9 cellular contexts compared by ENCODE assay signal in the genomic region with DNA sequence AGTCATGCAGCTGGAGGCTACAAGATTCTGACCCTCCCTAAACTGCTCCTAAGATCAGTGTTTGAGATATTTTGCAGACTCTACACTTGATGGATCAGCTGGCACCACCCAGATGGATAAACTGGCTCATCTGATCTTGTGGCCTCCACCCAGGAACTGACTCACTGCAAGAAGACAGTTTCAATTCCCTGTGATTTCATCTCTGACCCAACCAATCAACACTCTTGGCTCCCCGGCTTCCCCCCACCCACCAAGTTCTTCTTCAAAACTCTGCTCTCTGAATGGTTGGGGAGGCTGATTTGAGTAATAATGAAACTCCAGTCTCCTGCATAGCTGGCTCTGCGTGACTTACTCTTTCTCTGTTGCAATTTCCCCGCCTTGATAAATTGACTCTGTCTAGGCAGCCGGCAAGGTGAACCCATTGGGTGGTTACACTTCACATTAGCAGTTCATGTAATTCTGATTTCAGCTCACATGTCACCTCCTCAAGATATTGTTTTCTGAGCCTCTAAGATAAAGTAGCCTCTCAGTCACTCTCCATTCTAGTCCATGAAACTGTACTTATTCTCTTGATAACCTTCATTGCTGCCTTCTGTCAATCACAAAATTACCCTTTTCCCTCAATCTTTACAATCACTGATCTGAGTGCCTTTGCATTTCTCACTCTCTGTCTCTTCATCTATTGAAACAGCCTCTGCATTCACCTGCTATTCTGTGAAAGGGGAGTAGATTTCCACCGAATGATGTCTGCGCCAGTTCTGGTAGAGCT. TPM values are rescaled to one million over a fixed set of nuclear protein-coding genes. Genes with fewer than 3 reads are reported as not detected.
DNase-seq lines count a peak whose midpoint lies in the region; ATAC-seq and TF ChIP-seq lines count a peak whose summit lies in the region.
"Had no signal": no experiment of that assay in that cellular context is flagged by ENCODE, and none has a peak within 500 bp of the region (broad histone marks: within the 10 kb centered on the region; RNA-seq: fewer than 3 reads in every experiment).

No MANE protein-coding gene starts in this region.

- no peaks in the 10 kb centered on the region for H3K36me3 Mint-ChIP-seq in MCF 10A (ENCODE audit: insufficient read depth, unreplicated experiment)

- peak overlapping the region; percentile 55; the same call in 1 of the 2 replicates for H3K9ac ChIP-seq in OCI-LY3 (ENCODE audit: low read length)
- no peak overlapping the region for H3K9ac ChIP-seq in parathyroid adenoma

- no peaks in the 10 kb centered on the region for H3K27me3 Mint-ChIP-seq in MCF 10A (ENCODE audit: insufficient read depth, unreplicated experiment)

- H3K4me1 ChIP-seq in OCI-LY3 (ENCODE audit: low read length): peaks cover 53% of the 10 kb centered on the region
- peaks cover 7% of the 10 kb centered on the region for H3K4me1 ChIP-seq in parathyroid adenoma

- H3K27ac Mint-ChIP-seq in MCF 10A (ENCODE audit: low read depth, unreplicated experiment): no peak overlapping the region

- peak overlapping the region; percentile 37; the same call in 1 of the 2 replicates for H2AFZ ChIP-seq in OCI-LY3 (ENCODE audit: low read depth, low read length)
- peak overlapping the region; percentile 50 for H2AFZ ChIP-seq in parathyroid adenoma

- POLR2A ChIA-PET in MCF 10A (lab: Yijun Ruan, JAX): interaction anchor here (0.7 to 1.9 kb wide), 7 partner anchors 14 to 421 kb away, joined by 3 to 12 read pairs (median 4); partner anchors contain the start of gene ZNF432

- TF ChIP-seq CTCF in OCI-LY3 (IDR thresholded peaks at IDR 0.05; ENCODE audit: low read depth, low read length) (no peak), MCF 10A (IDR thresholded peaks at IDR 0.05; ENCODE audit: unreplicated experiment) (no peak), parathyroid adenoma (IDR thresholded peaks at IDR 0.05) (no peak)

- DNase-seq in AML-193 (lab: John Stamatoyannopoulos, UW) (peak; percentile 81 to 84), MCF 10A (ENCODE audit: unreplicated experiment) (peak; percentile 90), NCI-H446 treated with DMSO at 0.1 percent for 48 hours (lab: John Stamatoyannopoulos, UW) (no peak), NCI-H187 treated with DMSO at 0.1 percent for 48 hours (lab: John Stamatoyannopoulos, UW) (no peak)

- no peaks in the 10 kb centered on the region for H3K36me3 ChIP-seq in OCI-LY3 (replicated peaks; ENCODE audit: low read depth, low read length)
- no peaks in the 10 kb centered on the region for H3K36me3 ChIP-seq in parathyroid adenoma (ENCODE audit: control insufficient read depth, insufficient read depth, low read length)

- no peaks in the 10 kb centered on the region for H4K20me1 ChIP-seq in OCI-LY3 (ENCODE audit: insufficient read depth, low read length)

- H3K4me3 Mint-ChIP-seq in MCF 10A (ENCODE audit: unreplicated experiment): no peak overlapping the region

- H3K27me3 ChIP-seq in OCI-LY3 (ENCODE audit: low read depth, low read length) (no peaks in the 10 kb centered on the region), parathyroid adenoma (ENCODE audit: control insufficient read depth, insufficient read depth, low read length) (no peaks in the 10 kb centered on the region)

- peaks cover 5% of the 10 kb centered on the region for H3K4me1 Mint-ChIP-seq in MCF 10A (ENCODE audit: insufficient read depth, unreplicated experiment)

- H3K4me3 ChIP-seq in OCI-LY3 (ENCODE audit: low read length) (peak overlapping the region; percentile 44), parathyroid adenoma (ENCODE audit: low read depth, low read length) (no peak overlapping the region)

- intact Hi-C loops in MCF 10A (cut with micrococcal nuclease): loop anchor here (1.0 to 10.0 kb wide), 4 partner anchors 25 to 760 kb away; partner anchors contain the start of gene KLK11

- H3K9me3 Mint-ChIP-seq in MCF 10A (ENCODE audit: unreplicated experiment): peaks cover 7% of the 10 kb centered on the region

- H3K4me2 ChIP-seq in OCI-LY3 (ENCODE audit: low read length): peak overlapping the region; percentile 67
- no peak overlapping the region for H3K4me2 ChIP-seq in parathyroid adenoma (ENCODE audit: low read length)

- BruUV-seq in MCF 10A (replicated peaks; lab: Mats Ljungman, UMichigan): TSS peak; percentile 87

- H3K9me3 ChIP-seq in OCI-LY3 (ENCODE audit: insufficient read depth, low read length): peaks cover 9% of the 10 kb centered on the region
- H3K9me3 ChIP-seq in parathyroid adenoma (ENCODE audit: control insufficient read depth, low read length): no peaks in the 10 kb centered on the region

- H3K27ac ChIP-seq in OCI-LY3 (ENCODE audit: low read length) (peak overlapping the region; percentile 95), parathyroid adenoma (peak overlapping the region; percentile 17)
- H3K27ac ChIP-seq: VCaP had no signal

- CTCF ChIA-PET in MCF 10A (lab: Yijun Ruan, JAX): interaction anchor here (0.5 to 2.2 kb wide), 9 partner anchors 10 to 447 kb away, joined by 3 to 18 read pairs (median 3); no protein-coding TSS in a partner anchor

- no peak for ATAC-seq in GM19035 (IDR thresholded peaks at IDR 0.05; ENCODE audit: unreplicated experiment)
- ATAC-seq in GM21786 (IDR thresholded peaks at IDR 0.05; ENCODE audit: unreplicated experiment): no peak

- H3K79me2 ChIP-seq in OCI-LY3 (ENCODE audit: low read length): no peaks in the 10 kb centered on the region
- H3K79me2 ChIP-seq in parathyroid adenoma: no peaks in the 10 kb centered on the region

RNA-seq across cellular contexts. Expression of gene FPR3, which starts 9.9 kb away (rescaled TPM):
- not detected in 2 replicates for total RNA-seq in MCF 10A (2022)

RNA-seq across cellular contexts. Expression of gene FPR2, which starts 24.1 kb away (rescaled TPM):
- total RNA-seq in MCF 10A (2022): not detected in 2 replicates

RNA-seq across cellular contexts. Expression of gene FPR1, which starts 33.4 kb away (rescaled TPM):
- total RNA-seq in MCF 10A (2022): 6.2 and 8.6 TPM in 2 replicates

Comparison
In these comparisons a context has a peak if more than half of its experiments do, and no peak if none do; other contexts are left out.
1. DNase-seq: peak in AML-193 (2 of 2) and MCF 10A (single experiment); none in NCI-H446 treated with DMSO at 0.1 percent for 48 hours (single experiment) and NCI-H187 treated with DMSO at 0.1 percent for 48 hours (single experiment).